ENCODE assay signal across 10 cellular contexts in the genomic region with DNA sequence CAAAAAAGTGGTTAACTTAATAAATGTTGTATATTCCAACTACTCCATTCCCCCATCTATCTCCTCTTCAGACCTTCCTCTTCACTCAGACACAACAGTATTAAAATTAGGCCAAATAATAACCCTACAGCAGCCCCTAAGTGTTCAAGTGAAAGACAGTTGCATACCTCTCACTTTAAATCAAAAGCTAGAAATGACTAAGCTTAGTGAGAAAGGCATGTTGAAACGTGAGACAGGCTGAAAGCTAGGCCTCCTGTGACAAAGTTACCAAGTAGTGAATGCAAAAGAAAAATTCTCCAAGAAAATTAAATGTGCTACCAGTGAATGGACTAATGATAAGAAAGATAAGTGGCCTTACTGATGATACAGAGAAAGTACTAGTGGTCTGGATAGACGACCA.
DNase-seq lines count a peak whose midpoint lies in the region; ATAC-seq, FAIRE-seq and TF ChIP-seq lines count a peak whose summit lies in the region.
"Had no signal": no experiment of that assay in that cellular context is flagged by ENCODE, and none has a peak within 500 bp of the region (broad histone marks: within the 10 kb centered on the region; RNA-seq: fewer than 3 reads in every experiment).

No MANE protein-coding gene starts in this region.

- no peak overlapping the region for H2AFZ ChIP-seq in GM23248
- H2AFZ ChIP-seq in neuronal stem cell (ENCODE audit: low read length) = no peak overlapping the region

- H3K4ac ChIP-seq in neuronal stem cell (ENCODE audit: low read length) = no peak overlapping the region

- ATAC-seq in GM18907 (IDR thresholded peaks at IDR 0.05; ENCODE audit: unreplicated experiment) (peak; percentile 83), left ventricle myocardium superior (no peak), right lobe of liver (no peak)
- ATAC-seq: lower lobe of right lung had no signal

- in situ Hi-C loops in GM23248 (cut with MboI) = no loop called here

- no peaks in the 10 kb centered on the region for H3K79me1 ChIP-seq in neuronal stem cell (ENCODE audit: low read depth, low read length)

- H3K27ac ChIP-seq in GM23248 (peak overlapping the region; percentile 14; the same call in 1 of the 2 replicates), mesodermal cell (ENCODE audit: low read depth, low read length, severe bottlenecking) (peak overlapping the region; percentile 32), right lobe of liver (no peak overlapping the region), neuronal stem cell (replicated peaks; ENCODE audit: low read length) (no peak overlapping the region)
- H3K27ac ChIP-seq: lower lobe of right lung had no signal

- no peak for TF ChIP-seq POLR2A in right lobe of liver (IDR thresholded peaks at IDR 0.05)

- H3K4me3 ChIP-seq in GM23248 (no peak overlapping the region), mesodermal cell (ENCODE audit: extremely low read depth, insufficient read depth, low read length, poor library complexity, severe bottlenecking) (no peak overlapping the region), right lobe of liver (no peak overlapping the region), neuronal stem cell (ENCODE audit: low read length in 2 of 2) (no peak overlapping the region)
- H3K4me3 ChIP-seq: lower lobe of right lung had no signal

- intact Hi-C loops in left ventricle myocardium superior (cut with micrococcal nuclease) (no loop called here), right lobe of liver (cut with DNase I) (no loop called here)

- H3K23ac ChIP-seq in neuronal stem cell (ENCODE audit: low read depth, low read length, poor library complexity) = no peak overlapping the region

- H3K4me1 ChIP-seq in GM23248 (ENCODE audit: insufficient read depth) (peaks cover 33% of the 10 kb centered on the region), mesodermal cell (ENCODE audit: control insufficient read depth, insufficient read depth, low read length, poor library complexity, severe bottlenecking) (no peaks in the 10 kb centered on the region), right lobe of liver (peaks cover 0 to 20% (median 0%) of the 10 kb centered on the region in 4 donors), neuronal stem cell (ENCODE audit: control insufficient read depth in 2 of 2, insufficient read depth in 1 of 2, low read depth in 1 of 2, low read length in 2 of 2) (peaks cover 0 to 1% of the 10 kb centered on the region in 2 donors)

- H3K9me3 ChIP-seq in GM23248 (ENCODE audit: low read depth) = no peaks in the 10 kb centered on the region
- no peaks in the 10 kb centered on the region for H3K9me3 ChIP-seq in mesodermal cell (ENCODE audit: control insufficient read depth, low read length)
- no peaks in the 10 kb centered on the region for H3K9me3 ChIP-seq in right lobe of liver
- no peaks in the 10 kb centered on the region for H3K9me3 ChIP-seq in neuronal stem cell (replicated peaks in 1 of 2; ENCODE audit: control insufficient read depth in 2 of 2, insufficient read depth in 1 of 2, low read depth in 1 of 2, low read length in 2 of 2)
- H3K9me3 ChIP-seq: lower lobe of right lung had no signal

- no peak overlapping the region for H2AK5ac ChIP-seq in neuronal stem cell (ENCODE audit: low read depth, low read length)

- H3K36me3 ChIP-seq in GM23248 (ENCODE audit: low read depth) = peaks cover 44% of the 10 kb centered on the region
- H3K36me3 ChIP-seq in mesodermal cell (ENCODE audit: control insufficient read depth, insufficient read depth, low read length) = peaks cover 41% of the 10 kb centered on the region
- H3K36me3 ChIP-seq in right lobe of liver = no peaks in the 10 kb centered on the region
- H3K36me3 ChIP-seq in neuronal stem cell (replicated peaks in 1 of 2; ENCODE audit: control insufficient read depth in 2 of 2, insufficient read depth in 2 of 2, low read length in 2 of 2) = peaks cover 0 to 56% of the 10 kb centered on the region in 2 donors

- peaks cover 27% of the 10 kb centered on the region; the same call in 1 of the 2 replicates for H3K79me2 ChIP-seq in GM23248 (ENCODE audit: insufficient read depth)

- no peak overlapping the region for H4K8ac ChIP-seq in neuronal stem cell (ENCODE audit: low read depth, low read length)

- H2BK5ac ChIP-seq in neuronal stem cell (ENCODE audit: low read length) = no peak overlapping the region

- no peak overlapping the region for H2BK15ac ChIP-seq in neuronal stem cell (ENCODE audit: low read length)

- no peak overlapping the region for H3K9ac ChIP-seq in GM23248
- no peak overlapping the region for H3K9ac ChIP-seq in neuronal stem cell (ENCODE audit: low read depth, low read length, poor library complexity)

- no peak overlapping the region for H2BK12ac ChIP-seq in neuronal stem cell (ENCODE audit: low read length)

- no peaks in the 10 kb centered on the region for H4K20me1 ChIP-seq in GM23248 (ENCODE audit: insufficient read depth)

- no peak for TF ChIP-seq CTCF in right lobe of liver (IDR thresholded peaks at IDR 0.05)

- H3K27me3 ChIP-seq in GM23248 (replicated peaks; ENCODE audit: insufficient read depth) (no peaks in the 10 kb centered on the region), right lobe of liver (no peaks in the 10 kb centered on the region), neuronal stem cell (ENCODE audit: control insufficient read depth in 3 of 3, insufficient read depth in 3 of 3, low read depth in 1 of 3, low read length in 3 of 3) (no peaks in the 10 kb centered on the region)

- H3K4me2 ChIP-seq in GM23248 (ENCODE audit: unreplicated experiment) = no peak overlapping the region
- H3K4me2 ChIP-seq in neuronal stem cell (ENCODE audit: insufficient read depth, low read length, poor library complexity, severe bottlenecking) = no peak overlapping the region

- H3K14ac ChIP-seq in neuronal stem cell (ENCODE audit: low read length) = no peak overlapping the region

- 0 out of 2 replicates have a peak, but pooled peaks cover 8% of the 10 kb centered on the region for H3F3A ChIP-seq in GM23248 (ENCODE audit: insufficient read depth)

- DNase-seq in GM23248 (peak; percentile 54), HTR-8/SVneo (ENCODE audit: insufficient read length, low spot score) (no peak), NCI-H1436 (lab: John Stamatoyannopoulos, UW) (no peak), left ventricle myocardium superior (no peak), right lobe of liver (no peak), neuronal stem cell (ENCODE audit: low spot score) (no peak)
- DNase-seq: dermis blood vessel endothelial cell, lower lobe of right lung had no signal

- no peak overlapping the region for H3K18ac ChIP-seq in neuronal stem cell (ENCODE audit: low read length)

- peak; percentile 9 for FAIRE-seq in HTR-8/SVneo (lab: Jason Lieb, UNC)

- WGBS in GM23248 (ENCODE audit: low coverage in 1 of 2, low lambda C conversion rate in 2 of 2, missing lambda C conversion rate in 2 of 2), 2 experiments = 50 to 51% methylated on average over 2 of the region's 2 CpGs
- 79% methylated on average over 1 to 2 of the region's 2 CpGs for WGBS in mesodermal cell (ENCODE audit: insufficient coverage in 2 of 2), 2 experiments
- WGBS in right lobe of liver (ENCODE audit: insufficient coverage, low coverage, low lambda C conversion rate, missing lambda C conversion rate) = 67% methylated on average over 2 of the region's 2 CpGs
- WGBS in neuronal stem cell (ENCODE audit: extremely low coverage in 2 of 2, insufficient read length in 2 of 2, insufficient replicate concordance in 1 of 2), 2 donors = no CpG with 5 or more reads among the region's 2 CpGs

- H4K91ac ChIP-seq in neuronal stem cell (ENCODE audit: low read depth, low read length, poor library complexity) = no peak overlapping the region

- no peak overlapping the region for H2BK120ac ChIP-seq in neuronal stem cell (ENCODE audit: low read depth, low read length)

- H3K9me2 ChIP-seq in GM23248 (ENCODE audit: insufficient read depth) = no peaks in the 10 kb centered on the region

Comparison
In these comparisons a context has a peak if more than half of its experiments do, and no peak if none do; other contexts are left out.
1. H3K27ac ChIP-seq: peak in GM23248 (single experiment) and mesodermal cell (single experiment); none in right lobe of liver (0 of 3) and neuronal stem cell (single experiment).